8 cellular contexts compared by ENCODE assay signal in the genomic region with DNA sequence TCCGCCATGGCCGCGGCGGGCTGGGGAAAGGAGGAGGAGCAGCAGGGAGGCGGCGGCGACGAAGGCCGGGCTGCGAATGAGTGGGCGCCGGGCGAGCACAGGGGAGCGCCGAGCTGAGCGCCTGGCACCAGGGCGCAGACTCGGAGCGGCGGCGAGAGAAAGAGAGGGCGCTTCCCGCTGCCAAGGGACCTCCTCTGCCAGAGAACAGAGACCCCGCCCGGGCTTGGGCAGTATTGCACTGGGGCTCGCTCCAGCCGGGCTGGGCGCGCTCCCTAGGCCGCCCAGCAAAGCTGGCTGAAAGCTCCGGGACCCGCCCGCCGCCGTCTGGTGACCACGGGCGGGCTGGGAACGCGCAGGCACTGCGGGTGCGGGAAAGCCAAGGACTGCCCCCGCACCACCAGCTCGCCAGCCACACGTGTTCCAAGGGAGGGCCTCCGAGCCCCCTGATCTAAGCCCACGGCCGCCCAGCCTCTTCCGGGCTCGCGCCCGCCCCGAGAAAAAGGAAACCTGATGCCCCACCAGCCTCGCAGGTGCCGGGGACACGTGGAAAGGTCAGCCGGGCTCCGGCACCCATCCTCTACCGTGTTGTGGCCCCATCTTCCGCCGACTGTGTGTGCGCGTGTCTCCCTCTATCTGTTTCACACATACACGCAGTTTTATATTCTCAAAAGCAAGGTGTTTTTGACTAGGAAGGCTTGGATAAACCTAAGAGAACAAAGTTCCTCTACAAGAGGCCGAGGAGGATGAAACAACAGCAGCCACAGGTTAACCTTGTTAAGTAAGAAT. TPM values are rescaled to one million over a fixed set of nuclear protein-coding genes. Genes with fewer than 3 reads are reported as not detected.
A peak's percentile ranks its signal among the peaks of the same experiment; 100 is the strongest.
DNase-seq lines count a peak whose midpoint lies in the region; ATAC-seq and TF ChIP-seq lines count a peak whose summit lies in the region.

A gene (minus strand): TSS at position 140 of the 786 bp plus-strand sequence. CDS start 132 bp downstream, at position 8.

- H3K9me3 ChIP-seq in testis = no peaks in the 10 kb centered on the region

- CTCF ChIA-PET in activated naive CD4-positive, alpha-beta T cell treated with anti-CD3 and anti-CD28 coated beads, Interleukin-2, amount 10 ng/mL, durations not matched to agents 7 days and 5 days (lab: Charles Lee) = interaction anchor here (0.7 to 5.0 kb wide), 17 partner anchors 9 to 284 kb away, joined by 3 to 94 read pairs (median 4); no protein-coding TSS in a partner anchor

- H3K36me3 Mint-ChIP-seq in HFFc6 (ENCODE audit: low read depth) = no peaks in the 10 kb centered on the region
- peaks cover 7% of the 10 kb centered on the region for H3K36me3 Mint-ChIP-seq in activated naive CD4-positive, alpha-beta T cell treated with anti-CD3 and anti-CD28 coated beads, Interleukin-2, amount 10 ng/mL, durations not matched to agents 7 days and 5 days

- H3K4me3 Mint-ChIP-seq in HFFc6 = peak within 1 kb of the TSS; percentile 97
- peak within 1 kb of the TSS; percentile 81 for H3K4me3 Mint-ChIP-seq in activated naive CD4-positive, alpha-beta T cell treated with anti-CD3 and anti-CD28 coated beads, Interleukin-2, amount 10 ng/mL, durations not matched to agents 7 days and 5 days

- WGBS in testis, 2 donors = 0 to 1% methylated on average over 13 to 60 of the region's 64 CpGs

- no peaks in the 10 kb centered on the region for H3K36me3 ChIP-seq in testis (ENCODE audit: low read depth, missing control alignments)

- peaks cover 16% of the 10 kb centered on the region for H3K4me1 ChIP-seq in testis

- TF ChIP-seq CTCF in HFFc6 (IDR thresholded peaks at IDR 0.05) (peak; percentile 81), omental fat pad (IDR thresholded peaks at IDR 0.05) (peak in 2 of 3 donors; percentile 9 to 57), testis (IDR thresholded peaks at IDR 0.05) (peak; percentile 61 to 78 (median 69))

- H3K27ac ChIP-seq in testis = peak within 1 kb of the TSS; percentile 73 to 88

- peak within 1 kb of the TSS; percentile 76 for H3K4me3 ChIP-seq in GM08714 (ENCODE audit: low read length)
- H3K4me3 ChIP-seq in testis = peak within 1 kb of the TSS; percentile 88

- H3K4me1 Mint-ChIP-seq in HFFc6 (ENCODE audit: low read depth) = peaks cover 53% of the 10 kb centered on the region
- peaks cover 51% of the 10 kb centered on the region for H3K4me1 Mint-ChIP-seq in activated naive CD4-positive, alpha-beta T cell treated with anti-CD3 and anti-CD28 coated beads, Interleukin-2, amount 10 ng/mL, durations not matched to agents 7 days and 5 days

- intact Hi-C loops in testis (cut with DNase I; ENCODE audit: low total_unique reads) = no loop called here

- 0 out of 2 replicates have a peak, but pooled peaks cover 1% of the 10 kb centered on the region for H3K27me3 Mint-ChIP-seq in HFFc6 (ENCODE audit: insufficient read depth)
- H3K27me3 Mint-ChIP-seq in activated naive CD4-positive, alpha-beta T cell treated with anti-CD3 and anti-CD28 coated beads, Interleukin-2, amount 10 ng/mL, durations not matched to agents 7 days and 5 days = no peaks in the 10 kb centered on the region

- ATAC-seq in omental fat pad (ENCODE audit: low FRiP score) = peak; percentile 94

- peak within 1 kb of the TSS; percentile 86 for H3K27ac Mint-ChIP-seq in HFFc6
- H3K27ac Mint-ChIP-seq in activated naive CD4-positive, alpha-beta T cell treated with anti-CD3 and anti-CD28 coated beads, Interleukin-2, amount 10 ng/mL, durations not matched to agents 7 days and 5 days = peak within 1 kb of the TSS; percentile 97

- peak; percentile 39 for TF ChIP-seq POLR2A in testis (IDR thresholded peaks at IDR 0.05)

- DNase-seq in HFFc6 = peak; percentile 88
- DNase-seq in NAMALWA (ENCODE audit: low spot score) = peak; percentile 95
- DNase-seq in SK-N-DZ (ENCODE audit: low spot score) = peak; percentile 93
- peak; percentile 94 for DNase-seq in activated naive CD4-positive, alpha-beta T cell treated with anti-CD3 and anti-CD28 coated beads, Interleukin-2, amount 10 ng/mL, durations not matched to agents 7 days and 5 days
- peak; percentile 88 for DNase-seq in germinal center (ENCODE audit: low spot score)
- peak; percentile 80 for DNase-seq in omental fat pad (ENCODE audit: low spot score)
- DNase-seq in testis = peak; percentile 94

- no peaks in the 10 kb centered on the region for H3K9me3 Mint-ChIP-seq in HFFc6
- H3K9me3 Mint-ChIP-seq in activated naive CD4-positive, alpha-beta T cell treated with anti-CD3 and anti-CD28 coated beads, Interleukin-2, amount 10 ng/mL, durations not matched to agents 7 days and 5 days = no peaks in the 10 kb centered on the region

- no peaks in the 10 kb centered on the region for H3K27me3 ChIP-seq in testis

RNA-seq across cellular contexts. Expression of the gene that starts here (rescaled TPM):
- 10 to 100 TPM; 33.0 to 43.0 (median 36.7) TPM for total RNA-seq in HFFc6 (2021; fragmentation: NEBNext Ultra II Directional; extraction: Animal tissue kit (Norgen Biotek cat#: 25700))
- 10.8 and 12.3 TPM in 2 replicates for polyA plus RNA-seq in SK-N-DZ (2014; cell fraction: cytosol; rRNA removed)
- polyA plus RNA-seq in SK-N-DZ (2014; cell fraction: nucleus; rRNA removed) = 7.9 and 13.5 TPM in 2 replicates
- total RNA-seq in omental fat pad (10 to 100 TPM; 24.7 to 29.7 (median 25.9) TPM), testis (10 to 100 TPM; 41.7 to 52.2 TPM)
- polyA plus RNA-seq in testis (ENCODE audit: insufficient read depth, low read depth, low replicate concordance) = 21.1 TPM

Comparison
In these comparisons a context has a peak if more than half of its experiments do, and no peak if none do; other contexts are left out.
1. Peak in every context shown above with its lines: DNase-seq, ATAC-seq, H3K4me3 ChIP-seq and H3K27ac ChIP-seq.